1 cellular context compared by ENCODE assay signal in the genomic region with DNA sequence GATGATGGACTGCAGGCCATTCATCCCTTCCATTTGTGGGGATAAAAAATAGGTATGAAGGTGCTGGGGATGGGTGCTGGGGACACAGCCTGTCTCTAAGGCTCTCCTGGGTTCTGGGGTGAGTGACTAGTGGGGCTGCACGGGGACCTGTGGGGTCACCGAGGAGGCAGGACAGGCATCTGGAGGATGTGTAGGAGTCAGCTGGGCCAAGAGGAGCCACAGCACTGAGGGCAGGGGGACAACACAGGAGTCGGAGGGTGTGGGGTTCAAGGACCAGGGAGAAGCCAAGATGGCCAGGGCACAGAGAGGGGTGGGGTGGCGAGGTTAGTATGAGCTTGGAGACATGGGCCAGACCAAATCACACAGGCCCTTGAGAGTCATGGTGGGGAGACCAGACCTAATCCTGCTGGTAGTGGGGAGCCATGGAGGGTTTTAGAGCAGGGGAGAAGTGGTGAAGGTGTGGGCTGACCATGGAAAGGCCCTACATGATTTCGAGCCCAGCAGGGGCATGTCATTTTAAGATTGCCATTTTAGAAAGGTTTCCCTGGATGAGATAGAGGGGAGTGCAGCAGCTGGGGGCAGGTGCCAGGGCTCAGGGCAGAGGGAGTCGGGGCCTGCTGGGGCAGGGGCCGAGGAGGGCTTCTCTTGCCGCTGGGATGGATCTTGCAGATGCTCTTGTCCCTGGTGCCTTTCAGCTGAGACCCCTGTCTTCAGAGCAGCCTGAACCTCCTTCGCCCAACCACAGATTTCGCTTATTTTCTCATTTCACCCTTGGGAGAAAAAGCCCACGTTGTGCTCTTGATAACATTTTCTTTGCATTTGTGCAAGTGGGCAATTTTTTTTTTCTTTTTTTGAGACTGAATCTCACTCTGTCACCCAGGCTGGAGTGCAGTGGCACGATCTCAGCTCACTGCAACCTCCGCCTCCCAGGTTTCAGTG.
TF ChIP-seq lines count a peak whose summit lies in the region.

No MANE protein-coding gene starts in this region.

TF ChIP-seq in HepG2, 621 proteins besides CTCF, POLR2A, EP300 and RAD21 (continued from another document):
- TF ChIP-seq GPBP1L1 (CRISPR knock-in tag; IDR thresholded peaks at IDR 0.05) (no peak), POLR2G (IDR thresholded peaks at IDR 0.05; ENCODE audit: low read depth, low read length) (peak; percentile 31; the same call in 1 of the 2 replicates), ZNF484 (CRISPR knock-in tag; IDR thresholded peaks at IDR 0.05; ENCODE audit: borderline replicate concordance, low read depth) (no peak), SP2 (CRISPR knock-in tag; IDR thresholded peaks at IDR 0.05) (0 out of 2 replicates have a peak, but pooled peaks have one; percentile 29), SETDB1 (CRISPR knock-in tag; IDR thresholded peaks at IDR 0.05; ENCODE audit: borderline replicate concordance) (no peak), MLLT10 (CRISPR knock-in tag; IDR thresholded peaks at IDR 0.05) (no peak), ZNF598 (CRISPR knock-in tag; IDR thresholded peaks at IDR 0.05; ENCODE audit: borderline replicate concordance) (peak; percentile 69; the same call in 1 of the 2 replicates), ZMYM3 (CRISPR knock-in tag; IDR thresholded peaks at IDR 0.05) (peak; percentile 66; the same call in 1 of the 2 replicates), YEATS4 (CRISPR knock-in tag; IDR thresholded peaks at IDR 0.05; ENCODE audit: borderline replicate concordance) (no peak), ZNF543 (CRISPR knock-in tag; IDR thresholded peaks at IDR 0.05) (0 out of 2 replicates have a peak, but pooled peaks have one; percentile 25), LCORL (IDR thresholded peaks at IDR 0.05) (no peak), LCORL (CRISPR knock-in tag; IDR thresholded peaks at IDR 0.05) (no peak)
- TF ChIP-seq, protein P1, sequence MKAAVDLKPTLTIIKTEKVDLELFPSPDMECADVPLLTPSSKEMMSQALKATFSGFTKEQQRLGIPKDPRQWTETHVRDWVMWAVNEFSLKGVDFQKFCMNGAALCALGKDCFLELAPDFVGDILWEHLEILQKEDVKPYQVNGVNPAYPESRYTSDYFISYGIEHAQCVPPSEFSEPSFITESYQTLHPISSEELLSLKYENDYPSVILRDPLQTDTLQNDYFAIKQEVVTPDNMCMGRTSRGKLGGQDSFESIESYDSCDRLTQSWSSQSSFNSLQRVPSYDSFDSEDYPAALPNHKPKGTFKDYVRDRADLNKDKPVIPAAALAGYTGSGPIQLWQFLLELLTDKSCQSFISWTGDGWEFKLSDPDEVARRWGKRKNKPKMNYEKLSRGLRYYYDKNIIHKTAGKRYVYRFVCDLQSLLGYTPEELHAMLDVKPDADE (CRISPR knock-in tag; IDR thresholded peaks at IDR 0.05): no peak
- TF ChIP-seq, protein P2, sequence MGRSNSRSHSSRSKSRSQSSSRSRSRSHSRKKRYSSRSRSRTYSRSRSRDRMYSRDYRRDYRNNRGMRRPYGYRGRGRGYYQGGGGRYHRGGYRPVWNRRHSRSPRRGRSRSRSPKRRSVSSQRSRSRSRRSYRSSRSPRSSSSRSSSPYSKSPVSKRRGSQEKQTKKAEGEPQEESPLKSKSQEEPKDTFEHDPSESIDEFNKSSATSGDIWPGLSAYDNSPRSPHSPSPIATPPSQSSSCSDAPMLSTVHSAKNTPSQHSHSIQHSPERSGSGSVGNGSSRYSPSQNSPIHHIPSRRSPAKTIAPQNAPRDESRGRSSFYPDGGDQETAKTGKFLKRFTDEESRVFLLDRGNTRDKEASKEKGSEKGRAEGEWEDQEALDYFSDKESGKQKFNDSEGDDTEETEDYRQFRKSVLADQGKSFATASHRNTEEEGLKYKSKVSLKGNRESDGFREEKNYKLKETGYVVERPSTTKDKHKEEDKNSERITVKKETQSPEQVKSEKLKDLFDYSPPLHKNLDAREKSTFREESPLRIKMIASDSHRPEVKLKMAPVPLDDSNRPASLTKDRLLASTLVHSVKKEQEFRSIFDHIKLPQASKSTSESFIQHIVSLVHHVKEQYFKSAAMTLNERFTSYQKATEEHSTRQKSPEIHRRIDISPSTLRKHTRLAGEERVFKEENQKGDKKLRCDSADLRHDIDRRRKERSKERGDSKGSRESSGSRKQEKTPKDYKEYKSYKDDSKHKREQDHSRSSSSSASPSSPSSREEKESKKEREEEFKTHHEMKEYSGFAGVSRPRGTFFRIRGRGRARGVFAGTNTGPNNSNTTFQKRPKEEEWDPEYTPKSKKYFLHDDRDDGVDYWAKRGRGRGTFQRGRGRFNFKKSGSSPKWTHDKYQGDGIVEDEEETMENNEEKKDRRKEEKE (IDR thresholded peaks at IDR 0.05): no peak
